ENCODE assay signal across 8 cellular contexts in the genomic region with DNA sequence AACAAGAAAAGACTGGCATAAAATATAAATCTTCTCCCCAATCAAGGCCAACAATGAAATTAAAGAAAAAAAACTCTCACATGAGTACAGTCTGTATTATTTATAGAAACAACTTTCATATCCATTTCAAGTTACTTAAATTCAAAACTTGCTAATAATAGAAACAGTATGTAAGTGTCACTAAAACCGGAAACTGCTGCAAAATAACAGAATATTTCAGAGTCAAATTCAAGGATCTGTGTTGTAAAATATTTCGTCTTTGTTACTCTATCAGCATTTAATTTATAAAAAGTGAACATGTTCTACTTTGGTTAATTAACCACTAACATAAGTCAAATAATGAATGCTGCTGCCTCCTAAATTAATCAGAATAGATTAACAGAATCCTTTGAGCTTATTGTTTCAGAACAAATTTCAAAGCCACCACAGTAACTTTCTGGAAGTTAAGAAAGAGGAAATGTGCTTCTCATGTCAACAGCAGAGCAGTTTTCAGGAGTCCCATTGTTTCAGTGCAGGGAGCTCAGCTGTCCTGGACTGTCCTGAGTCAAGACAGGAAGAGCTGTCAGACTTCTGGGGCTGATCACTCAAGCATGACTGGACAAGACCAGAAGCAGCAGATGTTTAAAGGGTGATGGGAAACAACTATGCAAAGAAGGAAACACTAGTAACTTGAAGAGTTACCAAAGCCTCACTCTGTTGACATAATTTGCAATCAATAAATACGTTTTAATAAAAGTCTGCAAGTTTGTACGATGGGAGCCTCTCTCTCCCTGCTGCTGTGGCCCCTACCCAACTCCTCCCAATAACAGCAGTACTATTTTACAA.
DNase-seq lines count a peak whose midpoint lies in the region; ATAC-seq, FAIRE-seq and TF ChIP-seq lines count a peak whose summit lies in the region.

No MANE protein-coding gene starts in this region.

- H3K4me1 Mint-ChIP-seq in activated naive CD8-positive, alpha-beta T cell (ENCODE audit: low read depth): peaks cover 99% of the 10 kb centered on the region
- H3K4me1 Mint-ChIP-seq in H9: peaks cover 77 to 80% of the 10 kb centered on the region in 2 experiments

- no peak overlapping the region for H4K8ac ChIP-seq in H9 (replicated peaks; ENCODE audit: insufficient read length, low read depth, low read length)

- peak overlapping the region; percentile 6 for H3K4me3 ChIP-seq in skeletal muscle satellite cell (ENCODE audit: low read length)

- no peaks in the 10 kb centered on the region for H3K9me3 Mint-ChIP-seq in activated naive CD8-positive, alpha-beta T cell (ENCODE audit: low read depth)
- H3K9me3 Mint-ChIP-seq in H9: peaks cover 2 to 3% of the 10 kb centered on the region in 2 experiments; a peak in 4 of 5 replicates

- H3K18ac ChIP-seq in H9 (ENCODE audit: insufficient read length, low read depth, low read length): no peak overlapping the region

- H3K4me2 ChIP-seq in skeletal muscle satellite cell (ENCODE audit: low read length) (peak overlapping the region; percentile 45), H9 (ENCODE audit: insufficient read depth, insufficient read length, low read length) (no peak overlapping the region)

- H3K56ac ChIP-seq in H9 (ENCODE audit: insufficient read length, low read depth, low read length): no peak overlapping the region

- peaks cover 5% of the 10 kb centered on the region for H3K36me3 Mint-ChIP-seq in activated naive CD8-positive, alpha-beta T cell
- H3K36me3 Mint-ChIP-seq in H9 (ENCODE audit: insufficient read depth in 1 of 3, low read depth in 3 of 3): peaks cover 0 to 8% (median 6%) of the 10 kb centered on the region in 3 experiments; a peak in 5 of 7 replicates

- no peak for TF ChIP-seq POLR2A in GM12891 (IDR thresholded peaks at IDR 0.05; ENCODE audit: low read depth, low read length)

- ATAC-seq in GM21737 (IDR thresholded peaks at IDR 0.05; ENCODE audit: unreplicated experiment) (peak; percentile 80), left ventricle myocardium superior (peak; percentile 78)

- peaks cover 39% of the 10 kb centered on the region for H3K4me1 ChIP-seq in skeletal muscle satellite cell (ENCODE audit: control insufficient read depth, insufficient read depth, low read length)
- peaks cover 29% of the 10 kb centered on the region for H3K4me1 ChIP-seq in H9 (ENCODE audit: insufficient read depth, low read length)

- peaks cover 7% of the 10 kb centered on the region for H3K79me1 ChIP-seq in H9 (ENCODE audit: insufficient read depth, low read depth, low read length, poor library complexity, severe bottlenecking)

- H3K23me2 ChIP-seq in H9 (ENCODE audit: insufficient read length, low read depth, low read length, poor library complexity, severe bottlenecking): no peaks in the 10 kb centered on the region

- no peak overlapping the region for H2BK20ac ChIP-seq in H9 (ENCODE audit: low read depth, low read length, poor library complexity, severe bottlenecking)

- H3K14ac ChIP-seq in H9 (ENCODE audit: insufficient read depth, low read length): no peak overlapping the region

- H3K4ac ChIP-seq in H9 (ENCODE audit: low read depth, low read length): no peak overlapping the region

- no peak overlapping the region for H2BK12ac ChIP-seq in H9 (ENCODE audit: insufficient read length, low read depth, low read length)

- WGBS in H9 (ENCODE audit: extremely low coverage, insufficient read length, low lambda C conversion rate): no CpG with 5 or more reads among the region's 4 CpGs

- no peaks in the 10 kb centered on the region for H3K27me3 Mint-ChIP-seq in activated naive CD8-positive, alpha-beta T cell
- no peaks in the 10 kb centered on the region for H3K27me3 Mint-ChIP-seq in H9 (ENCODE audit: low read depth)

- intact Hi-C loops in left ventricle myocardium superior (cut with micrococcal nuclease): no loop called here

- H3K27me3 ChIP-seq in skeletal muscle satellite cell (ENCODE audit: control insufficient read depth, insufficient read depth, low read length) (no peaks in the 10 kb centered on the region), H9 (ENCODE audit: insufficient read depth, low read length) (no peaks in the 10 kb centered on the region)

- H2BK5ac ChIP-seq in H9 (ENCODE audit: insufficient read length, low read length): no peak overlapping the region

- no peaks in the 10 kb centered on the region for H3K36me3 ChIP-seq in skeletal muscle satellite cell (ENCODE audit: insufficient read depth, low read length)

- no peak overlapping the region for H2BK120ac ChIP-seq in H9 (ENCODE audit: low read depth, low read length, poor library complexity, severe bottlenecking)

- H3K9me3 ChIP-seq in skeletal muscle satellite cell (replicated peaks; ENCODE audit: low read length) (no peaks in the 10 kb centered on the region), H9 (ENCODE audit: control insufficient read depth, low read depth, low read length) (no peaks in the 10 kb centered on the region)

- H4K5ac ChIP-seq in H9 (ENCODE audit: insufficient read length, low read depth, low read length): no peak overlapping the region

- H2BK15ac ChIP-seq in H9 (ENCODE audit: low read depth, low read length): no peak overlapping the region

- H3K23ac ChIP-seq in H9 (ENCODE audit: insufficient read length, low read depth, low read length): no peak overlapping the region

- no peak overlapping the region for H3T11ph ChIP-seq in H9 (ENCODE audit: low read length)

- TF ChIP-seq CTCF in H9 (conservative IDR thresholded peaks at IDR 0.05): no peak

- peak overlapping the region; percentile 95 for H3K27ac Mint-ChIP-seq in activated naive CD8-positive, alpha-beta T cell
- H3K27ac Mint-ChIP-seq in H9: peak overlapping the region in 1 of 3 experiments; percentile 31; a peak in 1 of 7 replicates

- peak; percentile 90 for FAIRE-seq in GM12891 (lab: Jason Lieb, UNC)

- peaks cover 64% of the 10 kb centered on the region; the same call in 1 of the 2 replicates for H3K79me2 ChIP-seq in H9 (ENCODE audit: insufficient read depth, low read length)

- H3K4me3 Mint-ChIP-seq in activated naive CD8-positive, alpha-beta T cell: peak overlapping the region; percentile 75
- H3K4me3 Mint-ChIP-seq in H9: no peak overlapping the region

- no peak overlapping the region for H4K91ac ChIP-seq in H9 (ENCODE audit: insufficient read length, low read depth, low read length)

- H4K20me1 ChIP-seq in H9 (ENCODE audit: control insufficient read depth, insufficient read depth, insufficient read length): peaks cover 2% of the 10 kb centered on the region

- no peak overlapping the region for H2AK5ac ChIP-seq in H9 (ENCODE audit: insufficient read length, low read length)

- DNase-seq in GM12891 (ENCODE audit: insufficient read length, low spot score) (no peak), LHCN-M2 (ENCODE audit: low read depth) (peak; percentile 98), left ventricle myocardium superior (no peak), H9 (no peak), NCI-H1436 (lab: John Stamatoyannopoulos, UW) (no peak)

- H3K27ac ChIP-seq in H9 (ENCODE audit: insufficient read length, low read depth, low read length): no peak overlapping the region

- H3K9ac ChIP-seq in skeletal muscle satellite cell (ENCODE audit: low read depth, low read length) (peak overlapping the region; percentile 69), H9 (ENCODE audit: extremely low read depth, insufficient read length, low read length) (no peak overlapping the region)

- H2AFZ ChIP-seq in H9 (ENCODE audit: low read length): no peak overlapping the region

TF ChIP-seq in GM12891, 5 proteins besides CTCF, POLR2A, EP300 and RAD21:
- TF ChIP-seq PAX5 (IDR thresholded peaks at IDR 0.05; ENCODE audit: insufficient read depth, low read length, severe bottlenecking) (peak; percentile 98), POU2F2 (IDR thresholded peaks at IDR 0.05; ENCODE audit: low read depth, low read length) (peak; percentile 70; the same call in 1 of the 2 replicates), SPI1 (IDR thresholded peaks at IDR 0.05; ENCODE audit: low read depth, low read length) (peak; percentile 90), POLR2AphosphoS5 (IDR thresholded peaks at IDR 0.05; ENCODE audit: low read depth, low read length) (no peak), TAF1 (IDR thresholded peaks at IDR 0.05; ENCODE audit: low read depth, low read length) (no peak)
